In the genomic region with DNA sequence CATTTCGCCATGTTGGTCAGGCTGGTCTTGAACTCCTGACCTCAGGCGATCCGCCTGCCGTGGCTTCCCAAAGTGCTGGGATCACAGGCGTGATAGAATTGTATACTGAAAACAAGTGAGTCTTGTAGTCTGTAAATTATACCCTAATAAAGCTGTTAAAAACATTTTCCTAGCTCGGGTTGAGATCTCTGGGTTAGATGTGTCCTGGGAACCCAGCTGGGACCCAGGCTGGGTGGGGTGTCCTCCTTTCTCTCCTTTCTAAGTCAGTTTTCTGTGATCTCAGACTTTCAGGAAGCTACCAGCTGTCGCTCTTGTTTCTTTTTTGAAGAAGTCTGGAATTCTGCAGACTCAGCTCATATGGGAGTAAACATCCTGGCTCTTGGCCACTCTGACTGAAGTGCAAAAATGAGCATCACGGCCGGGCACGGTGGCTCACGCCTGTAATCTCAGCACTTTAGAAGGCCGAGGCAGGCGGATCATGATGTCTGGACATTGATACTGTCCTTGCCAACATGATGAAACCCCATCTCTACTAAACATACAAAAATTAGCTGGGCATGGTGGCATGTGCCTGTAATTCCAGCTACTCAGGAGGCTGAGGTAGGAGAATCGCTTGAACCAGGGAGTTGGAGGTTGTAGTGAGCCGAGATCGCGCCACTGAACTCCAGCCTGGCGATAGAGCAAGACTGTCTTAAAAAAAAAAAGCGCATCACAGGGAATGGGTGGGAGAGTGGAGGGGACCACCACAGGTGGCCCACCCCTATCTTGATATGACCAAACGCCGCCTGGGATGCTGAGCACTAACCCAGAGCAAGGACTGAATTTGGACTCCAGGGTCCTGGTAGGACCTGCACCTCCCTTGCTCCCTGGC, we compare ENCODE assay signal across 1 cellular context.
TF ChIP-seq lines count a peak whose summit lies in the region.

No MANE protein-coding gene starts in this region.

TF ChIP-seq in PFSK-1, 5 proteins besides CTCF, POLR2A, EP300 and RAD21 (continued from another document):
- TF ChIP-seq, protein P1, sequence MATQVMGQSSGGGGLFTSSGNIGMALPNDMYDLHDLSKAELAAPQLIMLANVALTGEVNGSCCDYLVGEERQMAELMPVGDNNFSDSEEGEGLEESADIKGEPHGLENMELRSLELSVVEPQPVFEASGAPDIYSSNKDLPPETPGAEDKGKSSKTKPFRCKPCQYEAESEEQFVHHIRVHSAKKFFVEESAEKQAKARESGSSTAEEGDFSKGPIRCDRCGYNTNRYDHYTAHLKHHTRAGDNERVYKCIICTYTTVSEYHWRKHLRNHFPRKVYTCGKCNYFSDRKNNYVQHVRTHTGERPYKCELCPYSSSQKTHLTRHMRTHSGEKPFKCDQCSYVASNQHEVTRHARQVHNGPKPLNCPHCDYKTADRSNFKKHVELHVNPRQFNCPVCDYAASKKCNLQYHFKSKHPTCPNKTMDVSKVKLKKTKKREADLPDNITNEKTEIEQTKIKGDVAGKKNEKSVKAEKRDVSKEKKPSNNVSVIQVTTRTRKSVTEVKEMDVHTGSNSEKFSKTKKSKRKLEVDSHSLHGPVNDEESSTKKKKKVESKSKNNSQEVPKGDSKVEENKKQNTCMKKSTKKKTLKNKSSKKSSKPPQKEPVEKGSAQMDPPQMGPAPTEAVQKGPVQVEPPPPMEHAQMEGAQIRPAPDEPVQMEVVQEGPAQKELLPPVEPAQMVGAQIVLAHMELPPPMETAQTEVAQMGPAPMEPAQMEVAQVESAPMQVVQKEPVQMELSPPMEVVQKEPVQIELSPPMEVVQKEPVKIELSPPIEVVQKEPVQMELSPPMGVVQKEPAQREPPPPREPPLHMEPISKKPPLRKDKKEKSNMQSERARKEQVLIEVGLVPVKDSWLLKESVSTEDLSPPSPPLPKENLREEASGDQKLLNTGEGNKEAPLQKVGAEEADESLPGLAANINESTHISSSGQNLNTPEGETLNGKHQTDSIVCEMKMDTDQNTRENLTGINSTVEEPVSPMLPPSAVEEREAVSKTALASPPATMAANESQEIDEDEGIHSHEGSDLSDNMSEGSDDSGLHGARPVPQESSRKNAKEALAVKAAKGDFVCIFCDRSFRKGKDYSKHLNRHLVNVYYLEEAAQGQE (IDR thresholded peaks at IDR 0.05; ENCODE audit: insufficient read depth in 1 of 2, low read depth in 2 of 2, low read length in 2 of 2): no peak
